1 cellular context compared by ENCODE assay signal in the genomic region with DNA sequence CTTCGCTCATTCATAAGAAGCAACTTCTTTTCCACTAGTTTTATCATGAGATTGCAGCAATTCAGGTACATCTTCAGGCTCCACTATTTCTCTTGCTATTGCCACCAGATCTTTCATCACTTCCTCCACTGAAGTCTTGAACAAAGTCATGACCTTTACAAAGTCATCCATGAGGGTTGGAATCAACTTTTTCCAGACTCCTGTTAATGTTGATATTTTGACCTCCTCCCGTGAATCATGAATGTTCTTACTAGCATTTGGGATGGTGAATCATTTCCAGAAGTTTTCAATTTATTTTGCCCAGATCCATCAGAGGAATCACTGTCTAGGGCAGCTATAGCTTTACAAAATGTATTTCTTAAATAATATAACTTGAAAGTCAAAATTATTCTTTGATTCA.
TF ChIP-seq lines count a peak whose summit lies in the region.

No MANE protein-coding gene starts in this region.

TF ChIP-seq in HepG2, 621 proteins besides CTCF, POLR2A, EP300 and RAD21 (continued from another document):
- no peak for TF ChIP-seq ZBTB4 (CRISPR knock-in tag; IDR thresholded peaks at IDR 0.05; ENCODE audit: borderline replicate concordance)
